Comparison of ENCODE assay signal across 1 cellular context in genomic region chr3:33850599-33850998, GRCh38.
TF ChIP-seq lines count a peak whose summit lies in the region.

No MANE protein-coding gene starts in this region.

TF ChIP-seq in K562, 482 proteins besides CTCF, POLR2A, EP300 and RAD21:
- 0 out of 2 replicates have a peak, but pooled peaks have one; percentile 17 for TF ChIP-seq EGR1 (conservative IDR thresholded peaks at IDR 0.05)
